In genomic region chr10:76311752-76312699, GRCh38 we compare ENCODE assay signal across 8 cellular contexts.
DNase-seq lines count a peak whose midpoint lies in the region; TF ChIP-seq lines count a peak whose summit lies in the region.

No MANE protein-coding gene starts in this region.

- H4K20me1 ChIP-seq in smooth muscle cell (ENCODE audit: low read depth) = no peaks in the 10 kb centered on the region

- H3K4me1 ChIP-seq in esophagus squamous epithelium (peaks cover 0 to 32% (median 0%) of the 10 kb centered on the region in 3 donors), smooth muscle cell (ENCODE audit: low read depth) (peaks cover 12% of the 10 kb centered on the region)

- WGBS in esophagus squamous epithelium, 2 donors = 57 to 60% methylated on average over 5 of the region's 5 CpGs
- WGBS in smooth muscle cell (ENCODE audit: low lambda C conversion rate) = 77% methylated on average over 5 of the region's 5 CpGs

- no peaks in the 10 kb centered on the region for H3K9me3 ChIP-seq in esophagus squamous epithelium
- H3K9me3 ChIP-seq in smooth muscle cell (replicated peaks; ENCODE audit: low read depth) = peaks cover 5% of the 10 kb centered on the region

- intact Hi-C loops in esophagus squamous epithelium (cut with DNase I) = no loop called here

- no peaks in the 10 kb centered on the region for H3F3A ChIP-seq in smooth muscle cell (ENCODE audit: low read depth)

- H3K27ac ChIP-seq in esophagus squamous epithelium (peak overlapping the region in 2 of 4 donors; percentile 42 to 62), smooth muscle cell (ENCODE audit: low read depth) (no peak overlapping the region)

- no peaks in the 10 kb centered on the region for H3K79me2 ChIP-seq in smooth muscle cell (ENCODE audit: low read depth)

- no peak for TF ChIP-seq POLR2A in esophagus squamous epithelium (IDR thresholded peaks at IDR 0.05)

- DNase-seq in NCI-H345 (lab: John Stamatoyannopoulos, UW) (peak; percentile 29), NCI-H345 treated with DMSO at 0.1 percent for 48 hours (lab: John Stamatoyannopoulos, UW; ENCODE audit: unreplicated experiment) (no peak), HCEC 1CT (peak; percentile 54), NCI-H69 (lab: John Stamatoyannopoulos, UW) (peak; percentile 64), esophagus squamous epithelium (lab: John Stamatoyannopoulos, UW) (no peak), smooth muscle cell (lab: John Stamatoyannopoulos, UW; ENCODE audit: unreplicated experiment) (no peak), epidermal melanocyte (ENCODE audit: insufficient read length, low spot score) (no peak), T-helper 1 cell (no peak)

- H3K36me3 ChIP-seq in esophagus squamous epithelium (no peaks in the 10 kb centered on the region), smooth muscle cell (ENCODE audit: low read depth) (no peaks in the 10 kb centered on the region)

- H3K27me3 ChIP-seq in esophagus squamous epithelium (no peaks in the 10 kb centered on the region), smooth muscle cell (ENCODE audit: low read depth) (no peaks in the 10 kb centered on the region)

- no peak overlapping the region for H3K9ac ChIP-seq in smooth muscle cell (ENCODE audit: low read depth)

- TF ChIP-seq CTCF in esophagus squamous epithelium (IDR thresholded peaks at IDR 0.05) = peak in 4 of 6 experiments; percentile 11 to 52 (median 18)
- peak; percentile 45 for TF ChIP-seq CTCF in smooth muscle cell (IDR thresholded peaks at IDR 0.05; ENCODE audit: borderline replicate concordance, insufficient read depth, poor library complexity, severe bottlenecking)

- H3K4me2 ChIP-seq in smooth muscle cell = no peak overlapping the region

- H2AFZ ChIP-seq in smooth muscle cell (ENCODE audit: low read depth) = no peak overlapping the region

- H3K4me3 ChIP-seq in esophagus squamous epithelium = no peak overlapping the region
- H3K4me3 ChIP-seq in smooth muscle cell = no peak overlapping the region

Comparison
In these comparisons a context has a peak if more than half of its experiments do, and no peak if none do; other contexts are left out.
1. DNase-seq: peak in NCI-H345 (single experiment), HCEC 1CT (single experiment) and NCI-H69 (single experiment); none in NCI-H345 treated with DMSO at 0.1 percent for 48 hours (single experiment), esophagus squamous epithelium (single experiment), smooth muscle cell (single experiment), epidermal melanocyte (single experiment) and T-helper 1 cell (0 of 5).